ENCODE assay signal across 29 cellular contexts in genomic region chr17:59178266-59178665, GRCh38.
"Had no signal": no experiment of that assay in that cellular context is flagged by ENCODE, and none has a peak within 500 bp of the region (broad histone marks: within the 10 kb centered on the region; RNA-seq: fewer than 3 reads in every experiment).

No MANE protein-coding gene starts in this region.

- DNase-seq: activated CD4-positive, alpha-beta T cell treated with anti-CD3 and anti-CD28 coated beads for 36 hours; activated CD4-positive, alpha-beta T cell treated with anti-CD3 and anti-CD28 coated beads, Interleukin-2, amount 50 U/mL, for 4 hours; activated CD4-positive, CD25-positive, alpha-beta regulatory T cell; activated CD8-positive, alpha-beta memory T cell treated with anti-CD3 and anti-CD28 coated beads, Interleukin-2, amount 50 U/mL, for 4 hours; activated gamma-delta T cell treated with Interleukin-2 at 50 U/mL for 16 hours; activated naive CD4-positive, alpha-beta T cell treated with anti-CD3 and anti-CD28 coated beads, Interleukin-2, amount 50 U/mL, for 16 hours; activated T-cell treated with anti-CD3 and anti-CD28 coated beads, Interleukin-2, amount 50 U/mL, for 24 hours; dermis blood vessel endothelial cell; effector CD4-positive, alpha-beta T cell; foreskin keratinocyte; heart right ventricle; kidney glomerular epithelial cell; left lung; lower lobe of right lung; mesendoderm; mucosa of descending colon; pancreas; retina; small intestine; stimulated activated CD4-positive, alpha-beta T cell treated with anti-CD3 and anti-CD28 coated beads, Interleukin-1b, Interleukin-23, amount 100 ng/mL, for 48 hours; stimulated activated naive CD4-positive, alpha-beta T cell; tibial artery; upper lobe of right lung had no signal

- H3K4me3 Mint-ChIP-seq: activated CD4-positive, alpha-beta T cell treated with anti-CD3 and anti-CD28 coated beads for 36 hours; activated T-cell treated with anti-CD3 and anti-CD28 coated beads, Interleukin-2, amount 50 U/mL, for 24 hours; central memory CD8-positive, alpha-beta T cell; natural killer cell treated with Interleukin-12 subunit alpha and Interleukin-12 subunit beta and Interleukin-15 and Interleukin-18, amount 100 ng/mL, for 72 hours had no signal

- H3K27ac Mint-ChIP-seq: activated CD4-positive, alpha-beta T cell treated with anti-CD3 and anti-CD28 coated beads for 36 hours; activated T-cell treated with anti-CD3 and anti-CD28 coated beads, Interleukin-2, amount 50 U/mL, for 24 hours; natural killer cell treated with Interleukin-12 subunit alpha and Interleukin-12 subunit beta and Interleukin-15 and Interleukin-18, amount 100 ng/mL, for 72 hours had no signal

- H3K36me3 ChIP-seq: esophagus muscularis mucosa, lower lobe of right lung, pancreas, prostate gland, suprapubic skin, tibial artery, upper lobe of right lung had no signal

- H3K4me1 Mint-ChIP-seq: activated CD4-positive, alpha-beta T cell treated with anti-CD3 and anti-CD28 coated beads for 36 hours had no signal

- H3K27me3 ChIP-seq: esophagus muscularis mucosa, foreskin keratinocyte, heart right ventricle, left lung, pancreas, suprapubic skin, tibial artery, upper lobe of right lung had no signal

- H3K4me1 ChIP-seq: esophagus muscularis mucosa, foreskin keratinocyte, heart right ventricle, left lung, lower lobe of right lung, pancreas, prostate gland, suprapubic skin, tibial artery, upper lobe of right lung had no signal

- H3K9me3 ChIP-seq: esophagus muscularis mucosa, heart right ventricle, left lung, lower lobe of right lung, mucosa of descending colon, pancreas, prostate gland, suprapubic skin, tibial artery, upper lobe of right lung had no signal

- ATAC-seq: activated CD4-positive, alpha-beta T cell treated with anti-CD3 and anti-CD28 coated beads for 36 hours; foreskin keratinocyte; heart right ventricle; left lung; lower lobe of right lung; mucosa of descending colon; natural killer cell treated with Interleukin-12 subunit alpha and Interleukin-12 subunit beta and Interleukin-15 and Interleukin-18, amount 100 ng/mL, for 72 hours; pancreas; sciatic nerve; upper lobe of right lung had no signal

- H3K4me3 ChIP-seq: esophagus muscularis mucosa, heart right ventricle, left lung, lower lobe of right lung, mucosa of descending colon, pancreas, prostate gland, suprapubic skin, tibial artery, upper lobe of right lung had no signal

- H3K9me3 Mint-ChIP-seq: activated T-cell treated with anti-CD3 and anti-CD28 coated beads, Interleukin-2, amount 50 U/mL, for 24 hours; central memory CD8-positive, alpha-beta T cell; natural killer cell treated with Interleukin-12 subunit alpha and Interleukin-12 subunit beta and Interleukin-15 and Interleukin-18, amount 100 ng/mL, for 72 hours had no signal

- H3K27ac ChIP-seq: esophagus muscularis mucosa, foreskin keratinocyte, heart right ventricle, left lung, lower lobe of right lung, pancreas, prostate gland, suprapubic skin, tibial artery, upper lobe of right lung had no signal

- H3K27me3 Mint-ChIP-seq: activated CD4-positive, alpha-beta T cell treated with anti-CD3 and anti-CD28 coated beads for 36 hours; activated T-cell treated with anti-CD3 and anti-CD28 coated beads, Interleukin-2, amount 50 U/mL, for 24 hours; central memory CD8-positive, alpha-beta T cell; natural killer cell treated with Interleukin-12 subunit alpha and Interleukin-12 subunit beta and Interleukin-15 and Interleukin-18, amount 100 ng/mL, for 72 hours had no signal
